Comparison of ENCODE assay signal across 7 cellular contexts in genomic region chr19:13163609-13164364, GRCh38. TPM values are rescaled to one million over a fixed set of nuclear protein-coding genes. Genes with fewer than 3 reads are reported as not detected.
A peak's percentile ranks its signal among the peaks of the same experiment; 100 is the strongest.
DNase-seq lines count a peak whose midpoint lies in the region; ATAC-seq and TF ChIP-seq lines count a peak whose summit lies in the region.

No MANE protein-coding gene starts in this region.

- no peaks in the 10 kb centered on the region for H3K9me3 ChIP-seq in esophagus (ENCODE audit: control insufficient read depth in 2 of 2, insufficient read depth in 1 of 2, low read depth in 1 of 2, low read length in 1 of 2)
- H3K9me3 ChIP-seq in mucosa of descending colon = no peaks in the 10 kb centered on the region
- H3K9me3 ChIP-seq in thymus (ENCODE audit: control insufficient read depth) = no peaks in the 10 kb centered on the region

- no peaks in the 10 kb centered on the region for H3K36me3 ChIP-seq in esophagus (ENCODE audit: control insufficient read depth in 2 of 2, insufficient read depth in 2 of 2, low read length in 1 of 2)
- H3K36me3 ChIP-seq in mucosa of descending colon (ENCODE audit: low read depth) = no peaks in the 10 kb centered on the region
- no peaks in the 10 kb centered on the region for H3K36me3 ChIP-seq in thymus (ENCODE audit: control insufficient read depth, insufficient read depth)

- H3K4me3 ChIP-seq in GM12865 (ENCODE audit: low read depth, low read length) = no peak overlapping the region; the same call in 1 of the 2 replicates
- H3K4me3 ChIP-seq in esophagus (ENCODE audit: low read depth in 1 of 2, low read length in 2 of 2) = peak overlapping the region; percentile 1 to 30
- H3K4me3 ChIP-seq in mucosa of descending colon = no peak overlapping the region
- H3K4me3 ChIP-seq in thymus (ENCODE audit: low read length) = peak overlapping the region; percentile 31

- H3K4me1 ChIP-seq in esophagus (ENCODE audit: control insufficient read depth in 2 of 2, insufficient read depth in 2 of 2, low read length in 1 of 2) (peaks cover 6 to 12% of the 10 kb centered on the region in 2 donors), mucosa of descending colon (ENCODE audit: low read depth) (peaks cover 52% of the 10 kb centered on the region), thymus (ENCODE audit: control insufficient read depth, insufficient read depth, low read length) (peaks cover 36% of the 10 kb centered on the region)

- 9 to 11% methylated on average over 20 of the region's 20 CpGs for whole genome bisulfite sequencing in esophagus, 2 donors
- 9% methylated on average over 20 of the region's 20 CpGs for WGBS in thymus

- DNase-seq in GM12865 (ENCODE audit: low read depth) (peak; percentile 48), NCI-H460 (ENCODE audit: extremely low read depth, low read depth) (peak; percentile 80), mucosa of descending colon (peak; percentile 82 to 89 (median 84))
- DNase-seq in activated CD8-positive, alpha-beta memory T cell treated with anti-CD3 and anti-CD28 coated beads, Interleukin-2, amount 50 U/mL, for 4 hours = peak; percentile 36

- H3K27ac ChIP-seq in esophagus (ENCODE audit: low read depth in 2 of 2, low read length in 1 of 2) (peak overlapping the region; percentile 96 to 97), thymus (ENCODE audit: low read depth) (peak overlapping the region; percentile 88)

- intact Hi-C loops in mucosa of descending colon (cut with DNase I, micrococcal nuclease) = no loop called here

- ATAC-seq in mucosa of descending colon = peak; percentile 24
- ATAC-seq in GM19455 (IDR thresholded peaks at IDR 0.05; ENCODE audit: unreplicated experiment) = no peak

- TF ChIP-seq CTCF in GM12865 (IDR thresholded peaks at IDR 0.05; ENCODE audit: insufficient read depth, low read depth, low read length, missing control alignments) (no peak), mucosa of descending colon (IDR thresholded peaks at IDR 0.05) (no peak)

- H3K27me3 ChIP-seq in esophagus (ENCODE audit: control insufficient read depth in 1 of 2, insufficient read depth in 2 of 2, low read length in 2 of 2) = no peaks in the 10 kb centered on the region
- no peaks in the 10 kb centered on the region for H3K27me3 ChIP-seq in thymus (ENCODE audit: control insufficient read depth, insufficient read depth)

RNA-seq across cellular contexts. Expression of gene IER2, which starts 13.6 kb away (rescaled TPM):
- 35.3 and 43.7 TPM in 2 replicates for total RNA-seq in NCI-H460 (2014; rRNA removed; shearing (Covaris generic))
- 69.8 and 77.7 TPM in 2 replicates for polyA plus RNA-seq in NCI-H460 (2014; cell fraction: nucleus; rRNA removed)
- polyA plus RNA-seq in esophagus (100 to 1,000 TPM in 1 of 2 donors, 10 to 100 TPM in 1; 52.1 to 101 TPM), thymus (92.7 TPM)
- total RNA-seq in mucosa of descending colon = 100 to 1,000 TPM; 101 to 117 (median 112) TPM

RNA-seq across cellular contexts. Expression of gene STX10, which starts 13.6 kb away (rescaled TPM):
- 49.9 and 58.8 TPM in 2 replicates for total RNA-seq in NCI-H460 (2014; rRNA removed; shearing (Covaris generic))
- polyA plus RNA-seq in NCI-H460 (2014; cell fraction: nucleus; rRNA removed) = 177 and 192 TPM in 2 replicates
- 10 to 100 TPM; 75.1 to 76.0 TPM for polyA plus RNA-seq in esophagus
- total RNA-seq in mucosa of descending colon = 10 to 100 TPM; 48.2 to 59.7 (median 49.3) TPM
- 101 TPM for polyA plus RNA-seq in thymus

RNA-seq across cellular contexts. Expression of gene NACC1, which starts 45.7 kb away (rescaled TPM):
- total RNA-seq in NCI-H460 (2014; rRNA removed; shearing (Covaris generic)) = 32.0 and 35.3 TPM in 2 replicates
- polyA plus RNA-seq in NCI-H460 (2014; cell fraction: nucleus; rRNA removed) = 24.8 and 58.7 TPM in 2 replicates
- 10 to 100 TPM; 19.5 to 39.4 TPM for polyA plus RNA-seq in esophagus
- total RNA-seq in mucosa of descending colon = 10 to 100 TPM; 42.2 to 58.9 (median 54.1) TPM
- polyA plus RNA-seq in thymus = 17.5 TPM

RNA-seq across cellular contexts. Expression of gene TRMT1, which starts 47.2 kb away (rescaled TPM):
- total RNA-seq in NCI-H460 (2014; rRNA removed; shearing (Covaris generic)) = 36.2 and 42.8 TPM in 2 replicates
- polyA plus RNA-seq in NCI-H460 (2014; cell fraction: nucleus; rRNA removed) = 254 and 276 TPM in 2 replicates
- polyA plus RNA-seq in esophagus (10 to 100 TPM; 34.0 to 59.5 TPM), thymus (69.9 TPM)
- 10 to 100 TPM; 26.6 to 37.9 (median 30.0) TPM for total RNA-seq in mucosa of descending colon

Comparison
In these comparisons a context has a peak if more than half of its experiments do, and no peak if none do; other contexts are left out.
1. H3K4me3 ChIP-seq: peak in esophagus (2 of 2) and thymus (single experiment); none in GM12865 (single experiment) and mucosa of descending colon (single experiment).
2. Peak in every context shown above with its lines, with median percentiles within 50 percentile points of each other: DNase-seq.